8 cellular contexts compared by ENCODE assay signal in the genomic region with DNA sequence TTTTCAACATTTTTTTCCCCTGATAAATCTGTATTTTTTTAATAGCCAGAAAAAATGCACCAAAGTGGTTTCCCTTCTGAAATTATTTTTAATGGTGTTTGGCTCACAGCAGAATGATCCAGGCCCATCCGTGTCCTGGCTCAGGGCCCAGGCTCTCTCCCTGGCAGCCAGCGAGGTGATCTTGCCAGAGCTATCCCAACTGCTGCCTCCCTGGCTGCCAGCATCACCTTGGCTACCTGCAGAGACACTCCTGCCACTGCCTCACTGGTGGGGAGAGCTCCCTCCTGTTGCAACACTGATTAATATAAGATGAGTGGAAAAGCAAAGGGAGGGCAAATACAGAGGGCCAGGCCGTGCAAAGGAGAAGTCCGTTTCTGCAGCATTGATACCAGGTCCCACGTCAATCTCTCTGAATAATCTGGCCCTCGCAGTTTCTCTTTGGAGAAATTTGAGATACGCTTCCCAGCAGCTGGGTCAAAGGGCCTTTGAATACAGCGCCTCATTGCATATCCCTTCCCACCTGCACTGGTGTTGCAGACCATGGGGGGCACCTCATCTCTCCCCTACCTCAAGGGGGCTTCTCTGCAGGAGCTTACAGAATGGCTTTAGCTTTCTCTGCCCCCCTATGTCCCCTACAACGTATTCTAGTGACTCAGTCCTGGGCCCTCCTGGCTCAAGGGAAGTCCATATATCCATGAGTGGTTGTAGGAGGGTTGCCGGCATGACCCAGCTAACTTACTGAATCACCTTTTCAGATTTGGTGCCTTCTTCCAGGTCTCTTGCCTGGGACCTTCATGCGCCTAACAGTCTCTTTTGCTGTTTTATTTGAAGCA. TPM values are rescaled to one million over a fixed set of nuclear protein-coding genes. Genes with fewer than 3 reads are reported as not detected.
DNase-seq lines count a peak whose midpoint lies in the region; ATAC-seq, FAIRE-seq and TF ChIP-seq lines count a peak whose summit lies in the region.

No MANE protein-coding gene starts in this region.

- DNase-seq in WTC11 (ENCODE audit: low spot score) (no peak), tibial artery (peak; percentile 48 to 83), NCI-H187 treated with DMSO at 0.1 percent for 48 hours (lab: John Stamatoyannopoulos, UW) (no peak)
- no peak for DNase-seq in activated CD8-positive, alpha-beta memory T cell treated with anti-CD3 and anti-CD28 coated beads, Interleukin-2, amount 50 U/mL, for 4 hours

- no peak for TF ChIP-seq EP300 in Ishikawa (IDR thresholded peaks at IDR 0.05; ENCODE audit: borderline replicate concordance)

- H3K36me3 ChIP-seq in tibial artery = no peaks in the 10 kb centered on the region

- peaks cover 0 to 79% (median 63%) of the 10 kb centered on the region in 4 donors for H3K4me1 ChIP-seq in tibial artery

- intact Hi-C loops in tibial artery (cut with DNase I; ENCODE audit: low total_unique reads) = no loop called here

- no peaks in the 10 kb centered on the region for H3K9me3 Mint-ChIP-seq in WTC11

- H3K9me3 ChIP-seq in tibial artery = no peaks in the 10 kb centered on the region

- no peak for TF ChIP-seq RAD21 in Ishikawa (IDR thresholded peaks at IDR 0.05; ENCODE audit: low read depth)

- POLR2A ChIA-PET in WTC11 (lab: Charles Lee) = interaction anchor here (3.3 kb wide), 1 partner anchor 13 kb away, joined by 23 read pairs; a partner anchor contains a TSS

- no peaks in the 10 kb centered on the region for H3K27me3 Mint-ChIP-seq in WTC11 (ENCODE audit: low read depth)

- no peaks in the 10 kb centered on the region for H3K36me3 Mint-ChIP-seq in WTC11

- no peaks in the 10 kb centered on the region for H3K27me3 ChIP-seq in tibial artery

- no peak overlapping the region for H3K4me3 Mint-ChIP-seq in WTC11

- FAIRE-seq in islet of Langerhans (lab: Jason Lieb, UNC) = peak; percentile 66

- TF ChIP-seq CTCF in WTC11 (IDR thresholded peaks at IDR 0.05) (no peak), tibial artery (IDR thresholded peaks at IDR 0.05) (no peak)

- peaks cover 28% of the 10 kb centered on the region for H3K4me1 Mint-ChIP-seq in WTC11

- CTCF ChIA-PET in WTC11 (lab: Charles Lee) = interaction anchor here (0.6 to 2.2 kb wide), 8 partner anchors 13 to 98 kb away, joined by 3 to 9 read pairs (median 3); a partner anchor contains a TSS

- peak overlapping the region; percentile 99 to 100 for H3K27ac ChIP-seq in tibial artery

- H3K4me3 ChIP-seq in tibial artery = no peak overlapping the region

- peak overlapping the region; percentile 53 for H3K27ac Mint-ChIP-seq in WTC11

- ATAC-seq in WTC11 = peak; percentile 41
- no peak for ATAC-seq in HG03571 (IDR thresholded peaks at IDR 0.05; ENCODE audit: unreplicated experiment)
- ATAC-seq in GM18861 (IDR thresholded peaks at IDR 0.05; ENCODE audit: unreplicated experiment) = no peak

TF ChIP-seq in Ishikawa, 13 proteins besides CTCF, POLR2A, EP300 and RAD21:
- no peak for TF ChIP-seq ZBTB7A (IDR thresholded peaks at IDR 0.05; ENCODE audit: low read depth)
- TF ChIP-seq TCF12 (IDR thresholded peaks at IDR 0.05; ENCODE audit: low read depth) = no peak
- TF ChIP-seq NFIC (IDR thresholded peaks at IDR 0.05) = peak; percentile 64

TF ChIP-seq in WTC11, 78 proteins besides CTCF, POLR2A, EP300 and RAD21:
- TF ChIP-seq, protein P1, sequence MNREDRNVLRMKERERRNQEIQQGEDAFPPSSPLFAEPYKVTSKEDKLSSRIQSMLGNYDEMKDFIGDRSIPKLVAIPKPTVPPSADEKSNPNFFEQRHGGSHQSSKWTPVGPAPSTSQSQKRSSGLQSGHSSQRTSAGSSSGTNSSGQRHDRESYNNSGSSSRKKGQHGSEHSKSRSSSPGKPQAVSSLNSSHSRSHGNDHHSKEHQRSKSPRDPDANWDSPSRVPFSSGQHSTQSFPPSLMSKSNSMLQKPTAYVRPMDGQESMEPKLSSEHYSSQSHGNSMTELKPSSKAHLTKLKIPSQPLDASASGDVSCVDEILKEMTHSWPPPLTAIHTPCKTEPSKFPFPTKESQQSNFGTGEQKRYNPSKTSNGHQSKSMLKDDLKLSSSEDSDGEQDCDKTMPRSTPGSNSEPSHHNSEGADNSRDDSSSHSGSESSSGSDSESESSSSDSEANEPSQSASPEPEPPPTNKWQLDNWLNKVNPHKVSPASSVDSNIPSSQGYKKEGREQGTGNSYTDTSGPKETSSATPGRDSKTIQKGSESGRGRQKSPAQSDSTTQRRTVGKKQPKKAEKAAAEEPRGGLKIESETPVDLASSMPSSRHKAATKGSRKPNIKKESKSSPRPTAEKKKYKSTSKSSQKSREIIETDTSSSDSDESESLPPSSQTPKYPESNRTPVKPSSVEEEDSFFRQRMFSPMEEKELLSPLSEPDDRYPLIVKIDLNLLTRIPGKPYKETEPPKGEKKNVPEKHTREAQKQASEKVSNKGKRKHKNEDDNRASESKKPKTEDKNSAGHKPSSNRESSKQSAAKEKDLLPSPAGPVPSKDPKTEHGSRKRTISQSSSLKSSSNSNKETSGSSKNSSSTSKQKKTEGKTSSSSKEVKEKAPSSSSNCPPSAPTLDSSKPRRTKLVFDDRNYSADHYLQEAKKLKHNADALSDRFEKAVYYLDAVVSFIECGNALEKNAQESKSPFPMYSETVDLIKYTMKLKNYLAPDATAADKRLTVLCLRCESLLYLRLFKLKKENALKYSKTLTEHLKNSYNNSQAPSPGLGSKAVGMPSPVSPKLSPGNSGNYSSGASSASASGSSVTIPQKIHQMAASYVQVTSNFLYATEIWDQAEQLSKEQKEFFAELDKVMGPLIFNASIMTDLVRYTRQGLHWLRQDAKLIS (CRISPR knock-in tag; IDR thresholded peaks at IDR 0.05; ENCODE audit: borderline replicate concordance) = no peak
- TF ChIP-seq ZNF423 (CRISPR knock-in tag; IDR thresholded peaks at IDR 0.05) = peak; percentile 11; the same call in 1 of the 2 replicates

RNA-seq across cellular contexts. Expression of a gene that starts 12.8 kb away (rescaled TPM):
- 145 to 153 TPM (median 149 TPM) in 3 replicates for total RNA-seq in WTC11 (2021)

RNA-seq across cellular contexts. Expression of a gene that starts 25.9 kb away (rescaled TPM):
- total RNA-seq in WTC11 (2021) = 1.9 to 3.0 TPM (median 2.7 TPM) in 3 replicates

Comparison
In these comparisons a context has a peak if more than half of its experiments do, and no peak if none do; other contexts are left out.
1. DNase-seq: peak in tibial artery (2 of 2); none in WTC11 (single experiment), NCI-H187 treated with DMSO at 0.1 percent for 48 hours (single experiment) and activated CD8-positive, alpha-beta memory T cell treated with anti-CD3 and anti-CD28 coated beads, Interleukin-2, amount 50 U/mL, for 4 hours (single experiment).